Comparison of ENCODE assay signal across 25 cellular contexts in genomic region chr3:138396752-138397410, GRCh38. TPM values are rescaled to one million over a fixed set of nuclear protein-coding genes. Genes with fewer than 3 reads are reported as not detected.
DNase-seq lines count a peak whose midpoint lies in the region; ATAC-seq and TF ChIP-seq lines count a peak whose summit lies in the region.
"Had no signal": no experiment of that assay in that cellular context is flagged by ENCODE, and none has a peak within 500 bp of the region (broad histone marks: within the 10 kb centered on the region; RNA-seq: fewer than 3 reads in every experiment).

No MANE protein-coding gene starts in this region.

- no peaks in the 10 kb centered on the region for H3K79me2 ChIP-seq in Karpas-422 (ENCODE audit: low read length)

- no peaks in the 10 kb centered on the region for H4K20me1 ChIP-seq in Karpas-422 (ENCODE audit: insufficient read depth, low read depth, low read length)

- H3K4me3 Mint-ChIP-seq in dendritic cell treated with granulocyte-macrophage colony-stimulating factor and Interleukin-4, amounts not matched to agents 40 ng/mL and 50 ng/mL, for 4 days: no peak overlapping the region
- H3K4me3 Mint-ChIP-seq in mesothelial cell of epicardium: no peak overlapping the region
- H3K4me3 Mint-ChIP-seq: activated CD4-positive, alpha-beta T cell treated with anti-CD3 and anti-CD28 coated beads for 36 hours; activated T-cell treated with anti-CD3 and anti-CD28 coated beads, Interleukin-2, amount 50 U/mL, for 4 hours; CD4-positive, CD25-positive, alpha-beta regulatory T cell; HFFc6; naive thymus-derived CD8-positive, alpha-beta T cell; stimulated activated effector memory CD8-positive, alpha-beta T cell treated with anti-CD3 and anti-CD28 coated beads, Interleukin-12 subunit alpha, Interleukin-12 subunit beta, amount 100 ng/mL, for 72 hours; T-helper 1 cell treated with Interleukin-12 subunit alpha and Interleukin-12 subunit beta and Interleukin-4 antibody, amounts not matched to agents 30 μg/mL and 1 μg/mL, for 36 hours had no signal

- no peak overlapping the region for H2AFZ ChIP-seq in Karpas-422 (ENCODE audit: low read length)

- H3K4me2 ChIP-seq in Karpas-422 (ENCODE audit: low read depth, low read length, poor library complexity, severe bottlenecking): no peak overlapping the region

- peaks cover 49% of the 10 kb centered on the region for H3K4me1 Mint-ChIP-seq in dendritic cell treated with granulocyte-macrophage colony-stimulating factor and Interleukin-4, amounts not matched to agents 40 ng/mL and 50 ng/mL, for 4 days (ENCODE audit: low read depth)
- peaks cover 3% of the 10 kb centered on the region for H3K4me1 Mint-ChIP-seq in mesothelial cell of epicardium
- H3K4me1 Mint-ChIP-seq: activated CD4-positive, alpha-beta T cell treated with anti-CD3 and anti-CD28 coated beads for 36 hours; CD4-positive, CD25-positive, alpha-beta regulatory T cell; naive thymus-derived CD8-positive, alpha-beta T cell; stimulated activated effector memory CD8-positive, alpha-beta T cell treated with anti-CD3 and anti-CD28 coated beads, Interleukin-12 subunit alpha, Interleukin-12 subunit beta, amount 100 ng/mL, for 72 hours had no signal

- H3K9me3 Mint-ChIP-seq in dendritic cell treated with granulocyte-macrophage colony-stimulating factor and Interleukin-4, amounts not matched to agents 40 ng/mL and 50 ng/mL, for 4 days: no peaks in the 10 kb centered on the region
- H3K9me3 Mint-ChIP-seq in mesothelial cell of epicardium: no peaks in the 10 kb centered on the region
- H3K9me3 Mint-ChIP-seq: activated T-cell treated with anti-CD3 and anti-CD28 coated beads, Interleukin-2, amount 50 U/mL, for 4 hours; HFFc6; naive thymus-derived CD8-positive, alpha-beta T cell; stimulated activated effector memory CD8-positive, alpha-beta T cell treated with anti-CD3 and anti-CD28 coated beads, Interleukin-12 subunit alpha, Interleukin-12 subunit beta, amount 100 ng/mL, for 72 hours; T-helper 1 cell treated with Interleukin-12 subunit alpha and Interleukin-12 subunit beta and Interleukin-4 antibody, amounts not matched to agents 30 μg/mL and 1 μg/mL, for 36 hours had no signal

- H3K9me3 ChIP-seq in Karpas-422 (ENCODE audit: low read length): no peaks in the 10 kb centered on the region
- H3K9me3 ChIP-seq: Peyer's patch, SJCRH30, spleen, suprapubic skin, vagina had no signal

- H3K36me3 Mint-ChIP-seq in dendritic cell treated with granulocyte-macrophage colony-stimulating factor and Interleukin-4, amounts not matched to agents 40 ng/mL and 50 ng/mL, for 4 days (ENCODE audit: low read depth): peaks cover 78% of the 10 kb centered on the region
- H3K36me3 Mint-ChIP-seq in mesothelial cell of epicardium: peaks cover 6% of the 10 kb centered on the region
- H3K36me3 Mint-ChIP-seq: CD4-positive, CD25-positive, alpha-beta regulatory T cell; naive thymus-derived CD8-positive, alpha-beta T cell; stimulated activated effector memory CD8-positive, alpha-beta T cell treated with anti-CD3 and anti-CD28 coated beads, Interleukin-12 subunit alpha, Interleukin-12 subunit beta, amount 100 ng/mL, for 72 hours had no signal

- H3K4me3 ChIP-seq in Karpas-422 (ENCODE audit: low read length): no peak overlapping the region
- H3K4me3 ChIP-seq: Peyer's patch, SJCRH30, spleen, suprapubic skin, vagina had no signal

- H3K27ac Mint-ChIP-seq in dendritic cell treated with granulocyte-macrophage colony-stimulating factor and Interleukin-4, amounts not matched to agents 40 ng/mL and 50 ng/mL, for 4 days: peak overlapping the region; percentile 41
- peak overlapping the region; percentile 18 for H3K27ac Mint-ChIP-seq in mesothelial cell of epicardium
- H3K27ac Mint-ChIP-seq: activated CD4-positive, alpha-beta T cell treated with anti-CD3 and anti-CD28 coated beads for 36 hours; HFFc6; stimulated activated effector memory CD8-positive, alpha-beta T cell treated with anti-CD3 and anti-CD28 coated beads, Interleukin-12 subunit alpha, Interleukin-12 subunit beta, amount 100 ng/mL, for 72 hours; T-helper 1 cell treated with Interleukin-12 subunit alpha and Interleukin-12 subunit beta and Interleukin-4 antibody, amounts not matched to agents 30 μg/mL and 1 μg/mL, for 36 hours had no signal

- TF ChIP-seq CTCF in mesothelial cell of epicardium (IDR thresholded peaks at IDR 0.05; ENCODE audit: unreplicated experiment): no peak

- DNase-seq in D341Med (ENCODE audit: low spot score) (peak; percentile 20), Karpas-422 (peak; percentile 49), mesothelial cell of epicardium (ENCODE audit: low spot score in 2 of 2, unreplicated experiment in 2 of 2) (no peak), NCI-H69 (lab: John Stamatoyannopoulos, UW) (no peak), NCI-H510A treated with DMSO at 0.1 percent for 48 hours (lab: John Stamatoyannopoulos, UW) (no peak)
- DNase-seq: activated CD4-positive, alpha-beta T cell treated with anti-CD3 and anti-CD28 coated beads for 36 hours; activated naive CD4-positive, alpha-beta T cell; activated T-cell treated with anti-CD3 and anti-CD28 coated beads, Interleukin-2, amount 50 U/mL, for 4 hours; amygdala; caudate nucleus; CD4-positive, CD25-positive, alpha-beta regulatory T cell; DMS153; HFFc6; IMR-90; naive thymus-derived CD8-positive, alpha-beta T cell; Peyer's patch; SJCRH30; spleen; stimulated activated CD4-positive, alpha-beta T cell treated with anti-CD3 and anti-CD28 coated beads, Interleukin-2, amount 100 ng/mL, for 48 hours had no signal

- H3K27me3 Mint-ChIP-seq in dendritic cell treated with granulocyte-macrophage colony-stimulating factor and Interleukin-4, amounts not matched to agents 40 ng/mL and 50 ng/mL, for 4 days: no peaks in the 10 kb centered on the region
- H3K27me3 Mint-ChIP-seq in mesothelial cell of epicardium (ENCODE audit: low read depth): no peaks in the 10 kb centered on the region
- H3K27me3 Mint-ChIP-seq: activated CD4-positive, alpha-beta T cell treated with anti-CD3 and anti-CD28 coated beads for 36 hours; CD4-positive, CD25-positive, alpha-beta regulatory T cell had no signal

- H3K27me3 ChIP-seq in Karpas-422 (ENCODE audit: low read length): no peaks in the 10 kb centered on the region
- H3K27me3 ChIP-seq: Peyer's patch, SJCRH30, suprapubic skin, vagina had no signal

- H3K27ac ChIP-seq in Karpas-422 (ENCODE audit: low read length): no peak overlapping the region
- H3K27ac ChIP-seq: Peyer's patch, SJCRH30, spleen, suprapubic skin, vagina had no signal

- peaks cover 8% of the 10 kb centered on the region for H3K4me1 ChIP-seq in Karpas-422 (ENCODE audit: low read length)
- H3K4me1 ChIP-seq: Peyer's patch, SJCRH30, spleen, suprapubic skin, vagina had no signal

- H3K9ac ChIP-seq in Karpas-422 (ENCODE audit: low read length): no peak overlapping the region

- ATAC-seq in GM18907 (IDR thresholded peaks at IDR 0.05; ENCODE audit: unreplicated experiment): no peak
- ATAC-seq: activated CD4-positive, alpha-beta T cell treated with anti-CD3 and anti-CD28 coated beads for 36 hours; activated T-cell treated with anti-CD3 and anti-CD28 coated beads, Interleukin-2, amount 50 U/mL, for 4 hours; naive thymus-derived CD8-positive, alpha-beta T cell had no signal

- H3K36me3 ChIP-seq in Karpas-422 (ENCODE audit: insufficient read depth, low read length): no peaks in the 10 kb centered on the region
- H3K36me3 ChIP-seq: Peyer's patch had no signal

- intact Hi-C loops in dendritic cell treated with granulocyte-macrophage colony-stimulating factor and Interleukin-4, amounts not matched to agents 40 ng/mL and 50 ng/mL, for 4 days (cut with micrococcal nuclease): no loop called here

- H3K9me2 ChIP-seq in Karpas-422 (replicated peaks; ENCODE audit: insufficient read depth, low read length): no peaks in the 10 kb centered on the region

RNA-seq across cellular contexts. Expression of gene ESYT3, which starts 37.5 kb away (rescaled TPM):
- not detected in 2 replicates for total RNA-seq in Karpas-422 (2014; rRNA removed; shearing (Covaris generic); ENCODE audit: low replicate concordance)
- 5.9 to 6.9 TPM (median 6.8 TPM) in 3 replicates for total RNA-seq in mesothelial cell of epicardium
- total RNA-seq: CD4-positive, CD25-positive, alpha-beta regulatory T cell; spleen had no signal

RNA-seq across cellular contexts. Expression of gene MRAS, which starts 48.5 kb away (rescaled TPM):
- not detected in 2 replicates for total RNA-seq in Karpas-422 (2014; rRNA removed; shearing (Covaris generic); ENCODE audit: low replicate concordance)
- 37.3 to 40.4 TPM (median 40.1 TPM) in 3 replicates for total RNA-seq in mesothelial cell of epicardium
- total RNA-seq: CD4-positive, CD25-positive, alpha-beta regulatory T cell had no signal

Comparison
In these comparisons a context has a peak if more than half of its experiments do, and no peak if none do; other contexts are left out.
1. DNase-seq: peak in D341Med (single experiment) and Karpas-422 (single experiment); none in mesothelial cell of epicardium (0 of 2), NCI-H69 (single experiment) and NCI-H510A treated with DMSO at 0.1 percent for 48 hours (single experiment).
2. RNA of gene MRAS, which starts 48.5 kb away (total RNA-seq): 37.3 to 40.4 TPM in mesothelial cell of epicardium; not detected in Karpas-422; every median in the first group is over 10 times any median in the second.